In the genomic region with DNA sequence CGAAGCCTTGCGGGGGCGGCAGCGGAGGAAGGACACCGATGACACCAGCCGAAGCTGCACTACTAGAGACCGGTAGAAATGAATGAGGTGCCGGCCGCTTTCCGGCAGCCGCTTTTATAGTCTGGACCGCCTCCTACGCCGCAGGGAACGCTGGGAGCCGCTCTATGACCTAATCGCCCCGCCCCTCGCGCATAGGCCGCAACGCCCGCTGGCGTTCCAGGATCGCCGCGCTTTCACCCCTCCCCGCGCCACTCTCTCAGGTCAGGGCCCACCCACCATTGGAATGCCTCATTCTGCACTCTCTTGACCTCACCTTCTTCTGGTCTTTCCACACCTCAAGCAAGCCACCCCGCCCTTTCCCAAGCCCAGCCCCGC, we compare ENCODE assay signal across 8 cellular contexts. TPM values are rescaled to one million over a fixed set of nuclear protein-coding genes. Genes with fewer than 3 reads are reported as not detected.
A peak's percentile ranks its signal among the peaks of the same experiment; 100 is the strongest.
DNase-seq lines count a peak whose midpoint lies in the region; ATAC-seq and TF ChIP-seq lines count a peak whose summit lies in the region.

A gene (minus strand): TSS at position 89 of the 375 bp plus-strand sequence. CDS start 170 bp downstream, outside the sequence.

- 0 to 1% (median 0%) methylated on average over 29 to 31 of the region's 31 CpGs for WGBS in spleen, 5 donors

- H3K79me2 ChIP-seq in ACC112 (ENCODE audit: control insufficient read depth, insufficient read depth, low read length, unreplicated experiment) = peaks cover 83% of the 10 kb centered on the region

- H2AFZ ChIP-seq in ACC112 (ENCODE audit: low read length, unreplicated experiment) = peak within 1 kb of the TSS; percentile 96

- H3K27ac ChIP-seq in ACC112 (ENCODE audit: low read depth, low read length) (peak within 1 kb of the TSS; percentile 98), spleen (peak within 1 kb of the TSS; percentile 99 to 100 (median 100))

- H3K4me1 ChIP-seq in ACC112 (ENCODE audit: control insufficient read depth, insufficient read depth, low read length, unreplicated experiment) (peaks cover 40% of the 10 kb centered on the region), spleen (peaks cover 47 to 73% (median 65%) of the 10 kb centered on the region in 6 donors)

- POLR2A ChIA-PET in activated B cell treated with CpG ODN at 0.5 μM for 24 hours (lab: Charles Lee) = interaction anchor here (0.6 to 4.2 kb wide), 62 partner anchors 8 to 1786 kb away, joined by 3 to 295 read pairs (median 5); a partner anchor contains a TSS

- H3K36me3 Mint-ChIP-seq in activated B cell treated with CpG ODN at 0.5 μM for 24 hours (ENCODE audit: low read depth) = peaks cover 85% of the 10 kb centered on the region
- peaks cover 35 to 58% (median 51%) of the 10 kb centered on the region in 3 donors for H3K36me3 Mint-ChIP-seq in immature natural killer cell

- peaks cover 56% of the 10 kb centered on the region for H3K4me1 Mint-ChIP-seq in activated B cell treated with CpG ODN at 0.5 μM for 24 hours
- H3K4me1 Mint-ChIP-seq in immature natural killer cell = peaks cover 53 to 73% of the 10 kb centered on the region in 2 donors

- H3K4me3 ChIP-seq in ACC112 (ENCODE audit: low read depth, low read length) = peak within 1 kb of the TSS; percentile 85
- peak within 1 kb of the TSS; percentile 70 to 96 (median 86) for H3K4me3 ChIP-seq in spleen

- DNase-seq in NCI-H345 treated with DMSO at 0.1 percent for 48 hours (lab: John Stamatoyannopoulos, UW; ENCODE audit: unreplicated experiment) (peak; percentile 97), activated B cell treated with CpG ODN at 0.5 μM for 24 hours (peak; percentile 93), immature natural killer cell (peak; percentile 96 to 98 (median 97)), spleen (peak; percentile 98)
- peak; percentile 97 for DNase-seq in central memory CD4-positive, alpha-beta T cell

- CTCF ChIA-PET in activated B cell treated with CpG ODN at 0.5 μM for 24 hours (lab: Charles Lee) = interaction anchor here (1.0 to 3.6 kb wide), 5 partner anchors 9 to 187 kb away, joined by 3 to 55 read pairs (median 3); a partner anchor contains a TSS

- H3K9me3 Mint-ChIP-seq in activated B cell treated with CpG ODN at 0.5 μM for 24 hours (no peaks in the 10 kb centered on the region), immature natural killer cell (peaks cover 0 to 4% (median 0%) of the 10 kb centered on the region in 6 donors)

- TF ChIP-seq CTCF in activated B cell treated with CpG ODN at 0.5 μM for 24 hours (IDR thresholded peaks at IDR 0.05) (no peak), spleen (IDR thresholded peaks at IDR 0.05 in 8 of 11, conservative IDR thresholded peaks at IDR 0.05 in 3 of 11) (peak in 1 of 11 experiments; percentile 19)

- peaks cover 48% of the 10 kb centered on the region for H3K36me3 ChIP-seq in ACC112 (ENCODE audit: insufficient read depth, low read length)
- H3K36me3 ChIP-seq in spleen = peaks cover 9 to 63% (median 57%) of the 10 kb centered on the region in 6 donors

- ATAC-seq in GM18907 (IDR thresholded peaks at IDR 0.05; ENCODE audit: unreplicated experiment) (peak; percentile 71), HG03159 (IDR thresholded peaks at IDR 0.05; ENCODE audit: unreplicated experiment) (peak; percentile 61), activated B cell treated with CpG ODN at 0.5 μM for 24 hours (ENCODE audit: low read depth) (peak; percentile 68)

- H3K27me3 Mint-ChIP-seq in activated B cell treated with CpG ODN at 0.5 μM for 24 hours (no peaks in the 10 kb centered on the region), immature natural killer cell (ENCODE audit: low read depth in 3 of 3) (peaks cover 38 to 59% (median 50%) of the 10 kb centered on the region in 3 donors)

- TF ChIP-seq POLR2A in spleen (IDR thresholded peaks at IDR 0.05) = peak; percentile 95 to 98 (median 97)

- intact Hi-C loops in activated B cell treated with CpG ODN at 0.5 μM for 24 hours (cut with micrococcal nuclease) (loop anchor here (1.0 to 5.0 kb wide), 13 partner anchors 9 to 954 kb away; a partner anchor contains a TSS), spleen (cut with DNase I; ENCODE audit: low total_unique reads) (no loop called here)

- H3K4me3 Mint-ChIP-seq in activated B cell treated with CpG ODN at 0.5 μM for 24 hours = peak within 1 kb of the TSS; percentile 100
- peak within 1 kb of the TSS; percentile 99 to 100 (median 99) for H3K4me3 Mint-ChIP-seq in immature natural killer cell

- no peaks in the 10 kb centered on the region for H3K27me3 ChIP-seq in ACC112 (ENCODE audit: insufficient read depth, low read length)
- H3K27me3 ChIP-seq in spleen (replicated peaks in 1 of 7) = no peaks in the 10 kb centered on the region

- no peaks in the 10 kb centered on the region for H3K9me3 ChIP-seq in spleen

- H3K27ac Mint-ChIP-seq in activated B cell treated with CpG ODN at 0.5 μM for 24 hours (peak within 1 kb of the TSS; percentile 100), immature natural killer cell (peak within 1 kb of the TSS; percentile 99 to 100 (median 100))

RNA-seq across cellular contexts. Expression of the gene that starts here (rescaled TPM):
- total RNA-seq in activated B cell treated with CpG ODN at 0.5 μM for 24 hours (1,149 and 1,208 TPM in 2 replicates), spleen (1,000 to 10,000 TPM in 5 of 7 donors, 100 to 1,000 TPM in 2; 938 to 2,219 (median 1,164) TPM)
- polyA plus RNA-seq in immature natural killer cell (1,000 to 10,000 TPM in 2 of 3 donors, 100 to 1,000 TPM in 1; 902 to 1,477 (median 1,071) TPM), spleen (100 to 1,000 TPM; 493 to 626 (median 515) TPM)

Comparison
In these comparisons a context has a peak if more than half of its experiments do, and no peak if none do; other contexts are left out.
1. Peak in every context shown above with its lines: DNase-seq, ATAC-seq, H3K4me3 ChIP-seq and H3K27ac ChIP-seq.